8 cellular contexts compared by ENCODE assay signal in the genomic region with DNA sequence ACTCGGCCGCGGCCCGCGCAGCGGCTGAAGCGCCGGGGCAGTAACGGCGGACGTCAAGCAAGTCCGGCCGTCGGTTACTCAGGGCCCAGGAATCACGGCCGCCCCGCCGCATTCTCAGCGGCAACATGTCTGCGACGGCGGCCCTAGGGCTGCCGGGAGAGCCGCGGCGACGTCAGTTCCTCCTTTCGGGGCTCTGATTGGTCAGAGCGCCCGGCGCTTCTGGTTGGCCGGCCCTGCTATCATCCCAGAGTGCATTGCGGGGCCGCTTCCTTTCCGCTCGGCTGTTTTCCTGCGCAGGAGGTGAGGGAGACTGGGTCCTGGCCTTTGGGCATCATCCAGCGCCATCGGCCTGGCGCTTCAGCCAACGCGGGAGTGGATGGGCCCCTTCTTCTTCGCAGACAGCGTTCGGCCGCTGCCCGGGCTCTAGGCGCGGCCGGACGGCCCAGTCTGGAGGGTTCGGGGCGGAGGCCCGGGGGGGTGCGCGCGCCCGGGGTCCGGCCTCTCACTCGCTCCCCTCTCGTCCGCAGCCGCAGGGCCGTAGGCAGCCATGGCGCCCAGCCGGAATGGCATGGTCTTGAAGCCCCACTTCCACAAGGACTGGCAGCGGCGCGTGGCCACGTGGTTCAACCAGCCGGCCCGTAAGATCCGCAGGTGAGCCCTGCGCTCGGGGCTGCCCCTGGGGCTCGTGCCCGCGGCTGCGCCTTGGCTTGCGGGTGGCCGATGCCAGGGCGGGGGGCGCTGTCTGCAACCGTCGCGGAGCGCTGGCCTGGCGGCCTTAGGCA. TPM values are rescaled to one million over a fixed set of nuclear protein-coding genes. Genes with fewer than 3 reads are reported as not detected.
DNase-seq lines count a peak whose midpoint lies in the region; FAIRE-seq and TF ChIP-seq lines count a peak whose summit lies in the region.

TSS of gene RPL13 (plus strand) at position 270 of the 782 bp plus-strand sequence. CDS start at position 548, 278 bp downstream.

- H3K79me1 ChIP-seq in neuronal stem cell (ENCODE audit: low read depth, low read length), result peaks cover 6% of the 10 kb centered on the region

- CTCF ChIA-PET in HEK293T (lab: Yijun Ruan, JAX), result no interaction called here
- CTCF ChIA-PET in activated naive CD4-positive, alpha-beta T cell treated with anti-CD3 and anti-CD28 coated beads for 36 hours (lab: Charles Lee), result no interaction called here

- peak within 1 kb of the TSS; percentile 77 for H2BK5ac ChIP-seq in neuronal stem cell (ENCODE audit: low read length)

- no peaks in the 10 kb centered on the region for H3K27me3 ChIP-seq in neuronal stem cell (ENCODE audit: control insufficient read depth in 3 of 3, insufficient read depth in 3 of 3, low read depth in 1 of 3, low read length in 3 of 3)
- no peaks in the 10 kb centered on the region for H3K27me3 ChIP-seq in subcutaneous abdominal adipose tissue (ENCODE audit: control insufficient read depth in 5 of 5, insufficient read depth in 4 of 5, low read length in 5 of 5)

- no peak for TF ChIP-seq CTCF in NB4 (IDR thresholded peaks at IDR 0.05; ENCODE audit: low read depth, low read length)

- H2AFZ ChIP-seq in neuronal stem cell (ENCODE audit: low read length), result peak within 1 kb of the TSS; percentile 90

- peak within 1 kb of the TSS; percentile 71 for H2AK5ac ChIP-seq in neuronal stem cell (ENCODE audit: low read depth, low read length)

- peaks cover 47% of the 10 kb centered on the region for H3K4me1 Mint-ChIP-seq in activated naive CD4-positive, alpha-beta T cell treated with anti-CD3 and anti-CD28 coated beads for 36 hours (ENCODE audit: low read depth)

- H3K4me3 Mint-ChIP-seq in activated naive CD4-positive, alpha-beta T cell treated with anti-CD3 and anti-CD28 coated beads for 36 hours, result peak within 1 kb of the TSS; percentile 97

- H3K27ac Mint-ChIP-seq in activated naive CD4-positive, alpha-beta T cell treated with anti-CD3 and anti-CD28 coated beads for 36 hours, result peak within 1 kb of the TSS; percentile 98

- peaks cover 19 to 22% of the 10 kb centered on the region in 2 donors for H3K4me1 ChIP-seq in neuronal stem cell (ENCODE audit: control insufficient read depth in 2 of 2, insufficient read depth in 1 of 2, low read depth in 1 of 2, low read length in 2 of 2)
- H3K4me1 ChIP-seq in subcutaneous abdominal adipose tissue (ENCODE audit: control insufficient read depth in 5 of 5, insufficient read depth in 5 of 5, low read length in 5 of 5), result peaks cover 6 to 52% (median 37%) of the 10 kb centered on the region in 5 donors

- no peak within 1 kb of the TSS for H4K91ac ChIP-seq in neuronal stem cell (ENCODE audit: low read depth, low read length, poor library complexity)

- peaks cover 43 to 70% of the 10 kb centered on the region in 2 donors for H3K36me3 ChIP-seq in neuronal stem cell (replicated peaks in 1 of 2; ENCODE audit: control insufficient read depth in 2 of 2, insufficient read depth in 2 of 2, low read length in 2 of 2)
- H3K36me3 ChIP-seq in subcutaneous abdominal adipose tissue (ENCODE audit: control insufficient read depth in 5 of 5, insufficient read depth in 5 of 5, low read length in 5 of 5), result peaks cover 0 to 57% (median 47%) of the 10 kb centered on the region in 5 donors

- H3K27ac ChIP-seq in neuronal stem cell (replicated peaks; ENCODE audit: low read length) (peak within 1 kb of the TSS; percentile 81), subcutaneous abdominal adipose tissue (ENCODE audit: low read depth, low read length) (peak within 1 kb of the TSS; percentile 93)

- FAIRE-seq in frontal cortex (lab: Jason Lieb, UNC), result no peak

- H2BK15ac ChIP-seq in neuronal stem cell (ENCODE audit: low read length), result no peak within 1 kb of the TSS

- H3K23ac ChIP-seq in neuronal stem cell (ENCODE audit: low read depth, low read length, poor library complexity), result peak within 1 kb of the TSS; percentile 99

- H2BK12ac ChIP-seq in neuronal stem cell (ENCODE audit: low read length), result no peak within 1 kb of the TSS

- H2BK120ac ChIP-seq in neuronal stem cell (ENCODE audit: low read depth, low read length), result no peak within 1 kb of the TSS

- no peaks in the 10 kb centered on the region for H3K9me3 Mint-ChIP-seq in activated naive CD4-positive, alpha-beta T cell treated with anti-CD3 and anti-CD28 coated beads for 36 hours

- H3K9me3 ChIP-seq in neuronal stem cell (replicated peaks in 1 of 2; ENCODE audit: control insufficient read depth in 2 of 2, insufficient read depth in 1 of 2, low read depth in 1 of 2, low read length in 2 of 2), result no peaks in the 10 kb centered on the region
- no peaks in the 10 kb centered on the region for H3K9me3 ChIP-seq in subcutaneous abdominal adipose tissue (ENCODE audit: control insufficient read depth in 5 of 5, low read length in 5 of 5)

- POLR2A ChIA-PET in HEK293T (lab: Yijun Ruan, JAX), result interaction anchor here (1.1 kb wide), 1 partner anchor 52 kb away, joined by 3 read pairs; the partner anchor contains the start of gene SPG7

- peaks cover 41% of the 10 kb centered on the region for H3K36me3 Mint-ChIP-seq in activated naive CD4-positive, alpha-beta T cell treated with anti-CD3 and anti-CD28 coated beads for 36 hours (ENCODE audit: low read depth)

- DNase-seq in GF-D8 (lab: John Stamatoyannopoulos, UW), result peak; percentile 82
- DNase-seq in HEK293T (ENCODE audit: extremely low spot score), result peak; percentile 93
- DNase-seq in NB4 (ENCODE audit: low read depth), result peak; percentile 98
- DNase-seq in SK-N-DZ (ENCODE audit: low spot score), result peak; percentile 96
- peak; percentile 96 for DNase-seq in activated naive CD4-positive, alpha-beta T cell treated with anti-CD3 and anti-CD28 coated beads for 36 hours
- peak; percentile 97 for DNase-seq in frontal cortex (ENCODE audit: low spot score in 2 of 2)
- DNase-seq in neuronal stem cell (ENCODE audit: low spot score), result peak; percentile 90

- peak within 1 kb of the TSS; percentile 58 for H3K14ac ChIP-seq in neuronal stem cell (ENCODE audit: low read length)

- intact Hi-C loops in activated naive CD4-positive, alpha-beta T cell treated with anti-CD3 and anti-CD28 coated beads for 36 hours (cut with micrococcal nuclease), result loop anchor here (1.0 to 2.0 kb wide), 5 partner anchors 52 to 703 kb away; partner anchors contain the start of genes ANKRD11, SPG7 and TRAPPC2L

- H3K4me2 ChIP-seq in neuronal stem cell (ENCODE audit: insufficient read depth, low read length, poor library complexity, severe bottlenecking), result peak within 1 kb of the TSS; percentile 86

- peak; percentile 99 for TF ChIP-seq POLR2A in NB4 (IDR thresholded peaks at IDR 0.05; ENCODE audit: extremely low read depth, insufficient read length)

- peak within 1 kb of the TSS; percentile 94 for H3K4ac ChIP-seq in neuronal stem cell (ENCODE audit: low read length)

- peak within 1 kb of the TSS; percentile 99 for H3K9ac ChIP-seq in neuronal stem cell (ENCODE audit: low read depth, low read length, poor library complexity)
- peak within 1 kb of the TSS; percentile 68 to 98 (median 93) for H3K9ac ChIP-seq in subcutaneous abdominal adipose tissue (ENCODE audit: low read length in 5 of 5)

- H3K4me3 ChIP-seq in NB4 (ENCODE audit: low read depth, low read length), result peak within 1 kb of the TSS; percentile 98
- H3K4me3 ChIP-seq in neuronal stem cell (ENCODE audit: low read length in 2 of 2), result peak within 1 kb of the TSS; percentile 91 to 95
- peak within 1 kb of the TSS; percentile 72 to 91 (median 81) for H3K4me3 ChIP-seq in subcutaneous abdominal adipose tissue (ENCODE audit: low read depth in 1 of 5, low read length in 5 of 5)

- H3K27me3 Mint-ChIP-seq in activated naive CD4-positive, alpha-beta T cell treated with anti-CD3 and anti-CD28 coated beads for 36 hours (ENCODE audit: low read depth), result no peaks in the 10 kb centered on the region

- no peak within 1 kb of the TSS for H4K8ac ChIP-seq in neuronal stem cell (ENCODE audit: low read depth, low read length)

- peak within 1 kb of the TSS; percentile 99 for H3K18ac ChIP-seq in neuronal stem cell (ENCODE audit: low read length)

- WGBS in neuronal stem cell (ENCODE audit: extremely low coverage in 2 of 2, insufficient read length in 2 of 2, insufficient replicate concordance in 1 of 2), 2 donors, result no CpG with 5 or more reads among the region's 88 CpGs

TF ChIP-seq in HEK293T, 16 proteins besides CTCF, POLR2A, EP300 and RAD21:
- TF ChIP-seq SUZ12 (IDR thresholded peaks at IDR 0.05) (no peak), ELF4 (IDR thresholded peaks at IDR 0.05) (peak; percentile 91), ARNT (IDR thresholded peaks at IDR 0.05) (no peak), L3MBTL2 (conservative IDR thresholded peaks at IDR 0.05) (peak; percentile 83), LEF1 (IDR thresholded peaks at IDR 0.05; ENCODE audit: borderline replicate concordance) (0 out of 2 replicates have a peak, but pooled peaks have one; percentile 7), SP1 (IDR thresholded peaks at IDR 0.05) (no peak)
- TF ChIP-seq, protein P1, sequence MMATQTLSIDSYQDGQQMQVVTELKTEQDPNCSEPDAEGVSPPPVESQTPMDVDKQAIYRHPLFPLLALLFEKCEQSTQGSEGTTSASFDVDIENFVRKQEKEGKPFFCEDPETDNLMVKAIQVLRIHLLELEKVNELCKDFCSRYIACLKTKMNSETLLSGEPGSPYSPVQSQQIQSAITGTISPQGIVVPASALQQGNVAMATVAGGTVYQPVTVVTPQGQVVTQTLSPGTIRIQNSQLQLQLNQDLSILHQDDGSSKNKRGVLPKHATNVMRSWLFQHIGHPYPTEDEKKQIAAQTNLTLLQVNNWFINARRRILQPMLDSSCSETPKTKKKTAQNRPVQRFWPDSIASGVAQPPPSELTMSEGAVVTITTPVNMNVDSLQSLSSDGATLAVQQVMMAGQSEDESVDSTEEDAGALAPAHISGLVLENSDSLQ (IDR thresholded peaks at IDR 0.05), result 0 out of 2 replicates have a peak, but pooled peaks have one; percentile 7

RNA-seq across cellular contexts. Expression of gene RPL13, which starts in this region (rescaled TPM):
- polyA plus RNA-seq in SK-N-DZ (2014; cell fraction: cytosol; rRNA removed), result 15,157 and 26,083 TPM in 2 replicates
- polyA plus RNA-seq in SK-N-DZ (2014; cell fraction: nucleus; rRNA removed), result 6,437 and 7,526 TPM in 2 replicates
- total RNA-seq in activated naive CD4-positive, alpha-beta T cell treated with anti-CD3 and anti-CD28 coated beads for 36 hours, result 1,000 to 10,000 TPM; 3,875 to 3,899 TPM
- 1,545 TPM for total RNA-seq in frontal cortex
- 5,003 TPM for polyA plus RNA-seq in neuronal stem cell (2013, experiment 1 of 2)
- polyA plus RNA-seq in neuronal stem cell (2013, experiment 2 of 2), result 4,966 TPM

Comparison
In these comparisons a context has a peak if more than half of its experiments do, and no peak if none do; other contexts are left out.
1. Peak in every context shown above with its lines: DNase-seq, H3K4me3 ChIP-seq and H3K27ac ChIP-seq.